2 cellular contexts compared by ENCODE assay signal in genomic region chr10:44971935-44972792, GRCh38.
TF ChIP-seq lines count a peak whose summit lies in the region.

No MANE protein-coding gene starts in this region.

TF ChIP-seq in HepG2, 621 proteins besides CTCF, POLR2A, EP300 and RAD21:
- no peak for TF ChIP-seq EED (CRISPR knock-in tag; IDR thresholded peaks at IDR 0.05)
- 0 out of 2 replicates have a peak, but pooled peaks have one; percentile 8 for TF ChIP-seq POLR2G (IDR thresholded peaks at IDR 0.05; ENCODE audit: low read depth, low read length)
- TF ChIP-seq POLR2AphosphoS2 (IDR thresholded peaks at IDR 0.05; ENCODE audit: low read depth, low read length), result peak; percentile 31; the same call in 1 of the 2 replicates
- no peak for TF ChIP-seq ZNF17 (CRISPR knock-in tag; IDR thresholded peaks at IDR 0.05)

TF ChIP-seq in endothelial cell of umbilical vein, 7 proteins besides CTCF, POLR2A, EP300 and RAD21:
- no peak for TF ChIP-seq MYC (IDR thresholded peaks at IDR 0.05; ENCODE audit: low read depth, low read length)
- TF ChIP-seq FOS (IDR thresholded peaks at IDR 0.05; ENCODE audit: borderline replicate concordance, insufficient read depth, low read length), result no peak
